20 cellular contexts compared by ENCODE assay signal in the genomic region with DNA sequence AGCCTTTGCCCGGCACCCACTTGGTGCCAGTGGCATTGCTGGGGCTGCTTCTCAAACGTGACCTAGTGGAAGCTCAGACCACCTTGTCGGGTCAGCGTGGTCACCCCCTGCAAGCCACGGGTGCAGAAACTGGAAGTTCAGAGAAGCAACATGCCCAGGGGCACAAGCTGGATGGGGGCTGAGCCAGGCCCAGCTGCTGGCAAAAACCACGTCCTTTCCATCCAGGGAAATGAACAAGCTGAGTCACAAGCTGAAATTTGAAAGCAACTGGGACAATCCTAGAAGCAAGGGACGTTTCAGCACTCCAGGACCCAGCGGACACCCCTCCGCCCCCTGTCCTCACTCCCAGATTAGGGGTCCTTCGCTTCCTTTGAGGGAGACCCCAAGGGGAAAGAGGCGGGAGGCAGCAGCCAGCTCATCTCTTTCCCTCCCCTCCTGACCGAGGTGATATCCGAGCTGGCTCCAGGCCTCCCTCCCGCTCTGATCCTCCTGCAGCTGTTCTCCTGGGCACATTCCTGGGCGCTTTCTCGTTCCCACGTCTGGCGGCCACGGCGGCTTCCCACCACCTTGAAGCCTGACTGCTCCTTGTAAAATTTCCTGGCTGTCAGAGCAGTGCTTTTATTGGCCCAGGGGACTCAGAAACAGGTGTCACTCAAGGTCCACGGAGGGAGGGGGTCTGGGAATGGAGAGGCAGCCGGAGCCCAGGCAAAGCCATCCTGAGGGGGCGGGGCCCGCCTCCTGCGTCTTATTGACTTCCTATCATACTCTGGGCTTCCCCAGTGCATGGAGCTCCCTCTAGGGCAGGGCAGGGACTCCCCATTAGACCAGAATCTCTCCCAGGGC.
A peak's percentile ranks its signal among the peaks of the same experiment; 100 is the strongest.
DNase-seq lines count a peak whose midpoint lies in the region; ATAC-seq and TF ChIP-seq lines count a peak whose summit lies in the region.
"Had no signal": no experiment of that assay in that cellular context is flagged by ENCODE, and none has a peak within 500 bp of the region (broad histone marks: within the 10 kb centered on the region; RNA-seq: fewer than 3 reads in every experiment).

No MANE protein-coding gene starts in this region.

- intact Hi-C loops in HCT116 (cut with micrococcal nuclease), result no loop called here
- intact Hi-C loops in activated CD4-positive, alpha-beta T cell treated with anti-CD3 and anti-CD28 coated beads for 36 hours (cut with DNase I, micrococcal nuclease), result no loop called here

- no peak for TF ChIP-seq RAD21 in HCT116 (IDR thresholded peaks at IDR 0.05; ENCODE audit: low read depth)

- H3K9me3 ChIP-seq in HCT116 (ENCODE audit: control insufficient read depth in 1 of 2, insufficient read depth in 1 of 2, low read depth in 1 of 2, low read length in 2 of 2), result no peaks in the 10 kb centered on the region
- no peaks in the 10 kb centered on the region for H3K9me3 ChIP-seq in osteoblast (ENCODE audit: low read depth, low read length)
- H3K9me3 ChIP-seq: neutrophil, right atrium auricular region, suprapubic skin had no signal

- no peaks in the 10 kb centered on the region for H3K4me1 Mint-ChIP-seq in activated CD4-positive, alpha-beta T cell treated with anti-CD3 and anti-CD28 coated beads for 36 hours
- H3K4me1 Mint-ChIP-seq: memory B cell had no signal

- DNase-seq in HCT116 (ENCODE audit: low read depth, low spot score), result no peak
- peak; percentile 71 for DNase-seq in NCI-H82 treated with DMSO at 0.1 percent for 48 hours (lab: John Stamatoyannopoulos, UW; ENCODE audit: unreplicated experiment)
- DNase-seq in iPS DF 19.7 (ENCODE audit: low read depth, low spot score), result peak; percentile 75
- peak; percentile 72 for DNase-seq in osteoblast (ENCODE audit: insufficient read length, low spot score, missing footprints)
- no peak for DNase-seq in activated CD4-positive, CD25-positive, alpha-beta regulatory T cell (lab: John Stamatoyannopoulos, UW)
- no peak for DNase-seq in activated CD4-positive, alpha-beta T cell treated with anti-CD3 and anti-CD28 coated beads for 36 hours
- no peak for DNase-seq in coronary artery (ENCODE audit: low spot score)
- DNase-seq: activated CD8-positive, alpha-beta memory T cell treated with anti-CD3 and anti-CD28 coated beads for 24 hours; COR-L47; HCEC 1CT; NCI-H1930; RPMI8226; stimulated activated CD8-positive, alpha-beta memory T cell treated with anti-CD3 and anti-CD28 coated beads, Interleukin-4, amount 100 ng/mL, for 48 hours had no signal

- TF ChIP-seq POLR2A in HCT116 (IDR thresholded peaks at IDR 0.05; ENCODE audit: borderline replicate concordance, extremely low read depth, insufficient read depth, insufficient read length), result no peak

- TF ChIP-seq CTCF in HCT116 (IDR thresholded peaks at IDR 0.05 in 2 of 3, conservative IDR thresholded peaks at IDR 0.05 in 1 of 3; ENCODE audit: borderline replicate concordance in 1 of 3, insufficient read depth in 1 of 3, low read depth in 2 of 3, low read length in 2 of 3), result no peak
- TF ChIP-seq CTCF in osteoblast (IDR thresholded peaks at IDR 0.05; ENCODE audit: extremely low read depth, low read depth, low read length), result no peak
- TF ChIP-seq CTCF in coronary artery (IDR thresholded peaks at IDR 0.05), result no peak

- H4K20me1 ChIP-seq in HCT116 (ENCODE audit: insufficient read depth), result no peaks in the 10 kb centered on the region
- H4K20me1 ChIP-seq in osteoblast (ENCODE audit: insufficient read depth, low read length), result no peaks in the 10 kb centered on the region

- no TSS peak for BruUV-seq in HCT116 (replicated peaks; lab: Mats Ljungman, UMichigan)

- ATAC-seq in HCT116, result peak; percentile 60; the same call in 1 of the 2 replicates
- ATAC-seq in activated CD4-positive, alpha-beta T cell treated with anti-CD3 and anti-CD28 coated beads for 36 hours, result no peak

- no peaks in the 10 kb centered on the region for H3K9me3 Mint-ChIP-seq in activated CD4-positive, alpha-beta T cell treated with anti-CD3 and anti-CD28 coated beads for 36 hours (ENCODE audit: low read depth)
- H3K9me3 Mint-ChIP-seq: activated T-helper 2 cell treated with anti-CD3 and anti-CD28 coated beads, Interferon-gamma antibody, Interleukin-2, Interleukin-4, amounts not matched to agents 10 μg/mL and 5 μg/mL and 100 μg/mL, durations not matched to agents 14 hours and 24 hours and 36 hours had no signal

- no peak overlapping the region for H3K4me3 Mint-ChIP-seq in activated CD4-positive, alpha-beta T cell treated with anti-CD3 and anti-CD28 coated beads for 36 hours
- H3K4me3 Mint-ChIP-seq: memory B cell had no signal

- H2AFZ ChIP-seq in HCT116 (ENCODE audit: low read depth, low read length, poor library complexity, severe bottlenecking) (no peak overlapping the region), osteoblast (ENCODE audit: low read length) (no peak overlapping the region)

- no peak overlapping the region for H3K27ac Mint-ChIP-seq in activated CD4-positive, alpha-beta T cell treated with anti-CD3 and anti-CD28 coated beads for 36 hours
- H3K27ac Mint-ChIP-seq: activated T-helper 2 cell treated with anti-CD3 and anti-CD28 coated beads, Interferon-gamma antibody, Interleukin-2, Interleukin-4, amounts not matched to agents 10 μg/mL and 5 μg/mL and 100 μg/mL, durations not matched to agents 14 hours and 24 hours and 36 hours; memory B cell had no signal

- no peak overlapping the region for H3K27ac ChIP-seq in HCT116 (ENCODE audit: low read depth, low read length)
- H3K27ac ChIP-seq in osteoblast (ENCODE audit: low read depth, low read length), result no peak overlapping the region
- no peak overlapping the region for H3K27ac ChIP-seq in coronary artery
- H3K27ac ChIP-seq: cardiac muscle cell, neutrophil, right atrium auricular region, suprapubic skin, VCaP had no signal

- H3K4me3 ChIP-seq in HCT116 (replicated peaks in 1 of 2; ENCODE audit: low read depth in 1 of 2, low read length in 2 of 2), result no peak overlapping the region
- H3K4me3 ChIP-seq in osteoblast (ENCODE audit: insufficient read depth, low read length), result no peak overlapping the region
- H3K4me3 ChIP-seq in coronary artery, result no peak overlapping the region
- H3K4me3 ChIP-seq: cardiac muscle cell, right atrium auricular region, suprapubic skin had no signal

- no peaks in the 10 kb centered on the region for H3K79me2 ChIP-seq in HCT116 (ENCODE audit: insufficient read depth, low read length)
- no peaks in the 10 kb centered on the region for H3K79me2 ChIP-seq in osteoblast (ENCODE audit: insufficient read depth, low read length)

- RAD21 ChIA-PET in HCT116 (lab: Charles Lee; ENCODE audit: low non-redundant PET in 1 of 2, low total read pairs in 2 of 2, uncharacterized antibody in 2 of 2, unreplicated experiment in 2 of 2), result no interaction called here

- H3K4me1 ChIP-seq in HCT116 (ENCODE audit: control insufficient read depth in 1 of 2, insufficient read depth in 2 of 2, low read length in 2 of 2), result peaks cover 0 to 5% of the 10 kb centered on the region in 2 experiments; a peak in 2 of 4 replicates
- no peaks in the 10 kb centered on the region for H3K4me1 ChIP-seq in osteoblast (ENCODE audit: insufficient read depth, low read length)
- H3K4me1 ChIP-seq: right atrium auricular region, suprapubic skin had no signal

- no peak overlapping the region for H3K9ac ChIP-seq in HCT116 (ENCODE audit: low read length)

- no peaks in the 10 kb centered on the region for H3K36me3 Mint-ChIP-seq in activated CD4-positive, alpha-beta T cell treated with anti-CD3 and anti-CD28 coated beads for 36 hours (ENCODE audit: low read depth)
- H3K36me3 Mint-ChIP-seq: memory B cell had no signal

- CTCF ChIA-PET in HCT116 (lab: Charles Lee), result interaction anchor here (0.7 kb wide), 1 partner anchor 1242 kb away, joined by 3 read pairs; no protein-coding TSS in a partner anchor
- CTCF ChIA-PET in activated CD4-positive, alpha-beta T cell treated with anti-CD3 and anti-CD28 coated beads for 36 hours (lab: Charles Lee), result no interaction called here

- H3K4me2 ChIP-seq in HCT116 (ENCODE audit: low read length), result no peak overlapping the region; the same call in 1 of the 2 replicates
- H3K4me2 ChIP-seq in osteoblast (ENCODE audit: insufficient read depth, low read length), result no peak overlapping the region

- H3K9me2 ChIP-seq in HCT116 (ENCODE audit: insufficient read depth), result no peaks in the 10 kb centered on the region

- peaks cover 25% of the 10 kb centered on the region for H3K27me3 Mint-ChIP-seq in activated CD4-positive, alpha-beta T cell treated with anti-CD3 and anti-CD28 coated beads for 36 hours

- no peaks in the 10 kb centered on the region for H3K36me3 ChIP-seq in HCT116 (ENCODE audit: control insufficient read depth in 1 of 2, insufficient read depth in 2 of 2, low read length in 2 of 2)
- H3K36me3 ChIP-seq in osteoblast (ENCODE audit: insufficient read depth, low read length), result no peaks in the 10 kb centered on the region
- H3K36me3 ChIP-seq: cardiac muscle cell, neutrophil, right atrium auricular region, suprapubic skin had no signal

- H3K27me3 ChIP-seq in HCT116 (ENCODE audit: insufficient read depth, low read length), result peaks cover 25% of the 10 kb centered on the region
- peaks cover 6% of the 10 kb centered on the region for H3K27me3 ChIP-seq in osteoblast (ENCODE audit: insufficient read depth, low read length)
- H3K27me3 ChIP-seq: right atrium auricular region had no signal

- POLR2A ChIA-PET in HCT116 (lab: Charles Lee), result no interaction called here
- POLR2A ChIA-PET in activated CD4-positive, alpha-beta T cell treated with anti-CD3 and anti-CD28 coated beads for 36 hours (lab: Charles Lee), result no interaction called here

TF ChIP-seq in HCT116, 20 proteins besides CTCF, POLR2A, EP300 and RAD21 (continues in another document):
- TF ChIP-seq EGR1 (IDR thresholded peaks at IDR 0.05; ENCODE audit: low read depth), result no peak
- no peak for TF ChIP-seq TCF7L2 (IDR thresholded peaks at IDR 0.05; ENCODE audit: borderline replicate concordance, extremely low read depth, insufficient read depth, insufficient read length)
- no peak for TF ChIP-seq EZH2 (IDR thresholded peaks at IDR 0.05)
- no peak for TF ChIP-seq ZFX (IDR thresholded peaks at IDR 0.05)
- no peak for TF ChIP-seq ELF1 (IDR thresholded peaks at IDR 0.05; ENCODE audit: borderline replicate concordance, low read depth)
- no peak for TF ChIP-seq SIN3A (IDR thresholded peaks at IDR 0.05; ENCODE audit: low read depth)
- no peak for TF ChIP-seq ZNF274 (IDR thresholded peaks at IDR 0.05; ENCODE audit: low read depth, low read length)
- TF ChIP-seq, protein P1, sequence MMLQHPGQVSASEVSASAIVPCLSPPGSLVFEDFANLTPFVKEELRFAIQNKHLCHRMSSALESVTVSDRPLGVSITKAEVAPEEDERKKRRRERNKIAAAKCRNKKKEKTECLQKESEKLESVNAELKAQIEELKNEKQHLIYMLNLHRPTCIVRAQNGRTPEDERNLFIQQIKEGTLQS (IDR thresholded peaks at IDR 0.05), result no peak
- TF ChIP-seq, protein P2, sequence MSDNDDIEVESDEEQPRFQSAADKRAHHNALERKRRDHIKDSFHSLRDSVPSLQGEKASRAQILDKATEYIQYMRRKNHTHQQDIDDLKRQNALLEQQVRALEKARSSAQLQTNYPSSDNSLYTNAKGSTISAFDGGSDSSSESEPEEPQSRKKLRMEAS (IDR thresholded peaks at IDR 0.05), result no peak
- no peak for TF ChIP-seq EZH2phosphoT487 (IDR thresholded peaks at IDR 0.05; ENCODE audit: borderline replicate concordance)
- TF ChIP-seq JUND (IDR thresholded peaks at IDR 0.05), result no peak
- no peak for TF ChIP-seq CBX3 (IDR thresholded peaks at IDR 0.05; ENCODE audit: low read depth)

Comparison
In these comparisons a context has a peak if more than half of its experiments do, and no peak if none do; other contexts are left out.
1. DNase-seq: peak in NCI-H82 treated with DMSO at 0.1 percent for 48 hours (single experiment), iPS DF 19.7 (single experiment) and osteoblast (single experiment); none in HCT116 (single experiment), activated CD4-positive, CD25-positive, alpha-beta regulatory T cell (0 of 4), activated CD4-positive, alpha-beta T cell treated with anti-CD3 and anti-CD28 coated beads for 36 hours (single experiment) and coronary artery (single experiment).